Comparison of ENCODE assay signal across 23 cellular contexts in genomic region chr20:56445130-56445529, GRCh38. TPM values are rescaled to one million over a fixed set of nuclear protein-coding genes. Genes with fewer than 3 reads are reported as not detected.
A peak's percentile ranks its signal among the peaks of the same experiment; 100 is the strongest.
DNase-seq lines count a peak whose midpoint lies in the region; ATAC-seq, FAIRE-seq and TF ChIP-seq lines count a peak whose summit lies in the region.
"Had no signal": no experiment of that assay in that cellular context is flagged by ENCODE, and none has a peak within 500 bp of the region (broad histone marks: within the 10 kb centered on the region; RNA-seq: fewer than 3 reads in every experiment).

No MANE protein-coding gene starts in this region.

- no peak overlapping the region for H3K4me3 Mint-ChIP-seq in activated T-cell treated with anti-CD3 and anti-CD28 coated beads, Interleukin-2, amount 50 U/mL, for 24 hours
- no peak overlapping the region for H3K4me3 Mint-ChIP-seq in central memory CD8-positive, alpha-beta T cell
- H3K4me3 Mint-ChIP-seq: CD4-positive, alpha-beta memory T cell; GM23338 had no signal

- no peak overlapping the region for H2AFZ ChIP-seq in OCI-LY7 (ENCODE audit: low read length)
- H2AFZ ChIP-seq: GM23338 had no signal

- no peaks in the 10 kb centered on the region for H3K27me3 Mint-ChIP-seq in activated T-cell treated with anti-CD3 and anti-CD28 coated beads, Interleukin-2, amount 50 U/mL, for 24 hours
- H3K27me3 Mint-ChIP-seq in central memory CD8-positive, alpha-beta T cell: no peaks in the 10 kb centered on the region
- H3K27me3 Mint-ChIP-seq: CD4-positive, alpha-beta memory T cell had no signal

- peaks cover 12% of the 10 kb centered on the region for H3K36me3 Mint-ChIP-seq in activated T-cell treated with anti-CD3 and anti-CD28 coated beads, Interleukin-2, amount 50 U/mL, for 24 hours (ENCODE audit: low read depth)
- H3K36me3 Mint-ChIP-seq in central memory CD8-positive, alpha-beta T cell (ENCODE audit: insufficient read depth): peaks cover 8% of the 10 kb centered on the region

- no peaks in the 10 kb centered on the region for H3K79me2 ChIP-seq in OCI-LY7 (ENCODE audit: insufficient read depth, low read depth, low read length)

- H3K4me1 Mint-ChIP-seq in activated T-cell treated with anti-CD3 and anti-CD28 coated beads, Interleukin-2, amount 50 U/mL, for 24 hours (ENCODE audit: low read depth): peaks cover 21% of the 10 kb centered on the region
- H3K4me1 Mint-ChIP-seq in central memory CD8-positive, alpha-beta T cell: peaks cover 20% of the 10 kb centered on the region
- H3K4me1 Mint-ChIP-seq: GM23338 had no signal

- no peak for DNase-seq in activated T-cell treated with anti-CD3 and anti-CD28 coated beads, Interleukin-2, amount 50 U/mL, for 24 hours
- DNase-seq in activated T-cell treated with anti-CD3 and anti-CD28 coated beads, Interleukin-2, amount 50 U/mL, for 1 hour: no peak
- no peak for DNase-seq in HTR-8/SVneo (ENCODE audit: insufficient read length, low spot score)
- no peak for DNase-seq in central memory CD8-positive, alpha-beta T cell (ENCODE audit: low spot score in 2 of 2)
- DNase-seq in sigmoid colon: peak; percentile 25
- DNase-seq in OCI-LY7 (ENCODE audit: low spot score): no peak
- DNase-seq: Calu3; CD4-positive, alpha-beta memory T cell; DMS53; EL; HCEC 1CT; KG1; MV-4-11; NCI-H1694 treated with DMSO at 0.1 percent for 48 hours; NCI-H748 treated with DMSO at 0.1 percent for 48 hours; PC-3; RPMI8226; SIG-M5 had no signal

- TF ChIP-seq POLR2A in sigmoid colon (IDR thresholded peaks at IDR 0.05): no peak

- H3K36me3 ChIP-seq in sigmoid colon (no peaks in the 10 kb centered on the region), OCI-LY7 (ENCODE audit: insufficient read depth, low read length) (no peaks in the 10 kb centered on the region)

- H3K4me2 ChIP-seq in OCI-LY7 (ENCODE audit: low read length): no peak overlapping the region
- H3K4me2 ChIP-seq: A549, GM23338 had no signal

- ATAC-seq in central memory CD8-positive, alpha-beta T cell (replicated peaks; ENCODE audit: extremely low read depth, poor library complexity, severe bottlenecking): no peak
- no peak for ATAC-seq in GM21737 (IDR thresholded peaks at IDR 0.05; ENCODE audit: unreplicated experiment)
- ATAC-seq: GM12878, GM23338, PC-3 had no signal

- intact Hi-C loops in sigmoid colon (cut with DNase I) (no loop called here), OCI-LY7 (cut with micrococcal nuclease; ENCODE audit: unreplicated experiment) (no loop called here)

- H3K4me3 ChIP-seq in sigmoid colon (no peak overlapping the region), OCI-LY7 (ENCODE audit: low read depth, low read length, poor library complexity, severe bottlenecking) (no peak overlapping the region)
- H3K4me3 ChIP-seq: A549, GM12878, GM23338 had no signal

- H3K4me1 ChIP-seq in sigmoid colon (peaks cover 0 to 2% (median 0%) of the 10 kb centered on the region in 4 donors), OCI-LY7 (ENCODE audit: insufficient read depth, low read length, poor library complexity, severe bottlenecking) (no peaks in the 10 kb centered on the region)
- H3K4me1 ChIP-seq: A549 had no signal

- FAIRE-seq in HTR-8/SVneo (lab: Jason Lieb, UNC): peak; percentile 80
- FAIRE-seq: A549, GM12878, GM19239 had no signal

- peak overlapping the region; percentile 4 for H3K27ac Mint-ChIP-seq in activated T-cell treated with anti-CD3 and anti-CD28 coated beads, Interleukin-2, amount 50 U/mL, for 24 hours
- H3K27ac Mint-ChIP-seq in central memory CD8-positive, alpha-beta T cell (ENCODE audit: low read depth): peak overlapping the region; percentile 4
- H3K27ac Mint-ChIP-seq: GM23338 had no signal

- no peaks in the 10 kb centered on the region for H4K20me1 ChIP-seq in OCI-LY7 (ENCODE audit: insufficient read depth, low read length)

- H3K9me3 ChIP-seq in sigmoid colon (no peaks in the 10 kb centered on the region), OCI-LY7 (ENCODE audit: low read length) (no peaks in the 10 kb centered on the region)
- H3K9me3 ChIP-seq: A549 had no signal

- POLR2A ChIA-PET in OCI-LY7 (lab: Charles Lee): no interaction called here

- H3K27ac ChIP-seq in sigmoid colon: no peak overlapping the region
- no peak overlapping the region for H3K27ac ChIP-seq in OCI-LY7 (ENCODE audit: low read depth, low read length, poor library complexity, severe bottlenecking)
- H3K27ac ChIP-seq: A549 had no signal

- TF ChIP-seq CTCF in sigmoid colon (IDR thresholded peaks at IDR 0.05) (no peak), OCI-LY7 (conservative IDR thresholded peaks at IDR 0.05; ENCODE audit: low read length) (no peak)

- 92 to 93% methylated on average over 3 of the region's 3 CpGs for WGBS in sigmoid colon, 2 donors

- no peaks in the 10 kb centered on the region for H3K9me2 ChIP-seq in OCI-LY7 (ENCODE audit: insufficient read depth, low read length)

- H3K9me3 Mint-ChIP-seq in activated T-cell treated with anti-CD3 and anti-CD28 coated beads, Interleukin-2, amount 50 U/mL, for 24 hours: no peaks in the 10 kb centered on the region
- no peaks in the 10 kb centered on the region for H3K9me3 Mint-ChIP-seq in central memory CD8-positive, alpha-beta T cell
- H3K9me3 Mint-ChIP-seq: CD4-positive, alpha-beta memory T cell; GM23338 had no signal

- BruUV-seq in OCI-LY7 (replicated peaks; lab: Mats Ljungman, UMichigan): no TSS peak

- no peak for TF ChIP-seq EP300 in sigmoid colon (IDR thresholded peaks at IDR 0.05)

- H3K27me3 ChIP-seq in sigmoid colon: no peaks in the 10 kb centered on the region

- CTCF ChIA-PET in OCI-LY7 (lab: Charles Lee; ENCODE audit: unreplicated experiment): no interaction called here

RNA-seq across cellular contexts. Expression of gene RTF2, which starts 23.3 kb away (rescaled TPM):
- total RNA-seq in sigmoid colon (10 to 100 TPM; 47.6 to 62.4 (median 57.1) TPM), OCI-LY7 (2022) (68.2 and 72.7 TPM in 2 replicates)
- 10 to 100 TPM; 71.5 to 84.6 (median 75.4) TPM for polyA plus RNA-seq in sigmoid colon
- total RNA-seq in OCI-LY7 (2014; rRNA removed; shearing (Covaris generic)): 46.8 and 63.6 TPM in 2 replicates

RNA-seq across cellular contexts. Expression of gene CASS4, which starts 33.1 kb away (rescaled TPM):
- total RNA-seq in sigmoid colon (1 to 10 TPM; 1.2 to 2.9 (median 1.7) TPM), OCI-LY7 (2022) (0.15 and 0.18 TPM in 2 replicates)
- polyA plus RNA-seq in sigmoid colon: 1 to 10 TPM in 1 of 3 donors, under 1 TPM in 2; 0.46 to 2.7 (median 0.60) TPM
- 0.05 TPM in 1 of 2 replicates, not detected in the other for total RNA-seq in OCI-LY7 (2014; rRNA removed; shearing (Covaris generic))
- total RNA-seq: GM23338 had no signal
- polyA plus RNA-seq: GM23338 had no signal

RNA-seq across cellular contexts. Expression of gene CSTF1, which starts 52.7 kb away (rescaled TPM):
- total RNA-seq in sigmoid colon (10 to 100 TPM; 14.9 to 24.6 (median 19.5) TPM), OCI-LY7 (2022) (51.6 and 56.0 TPM in 2 replicates)
- polyA plus RNA-seq in sigmoid colon: 10 to 100 TPM in 1 of 3 donors, 1 to 10 TPM in 2; 7.2 to 14.4 (median 8.8) TPM
- 38.5 and 52.1 TPM in 2 replicates for total RNA-seq in OCI-LY7 (2014; rRNA removed; shearing (Covaris generic))

RNA-seq across cellular contexts. Expression of gene AURKA, which starts 53.1 kb away (rescaled TPM):
- total RNA-seq in sigmoid colon (1 to 10 TPM; 1.2 to 3.0 (median 1.7) TPM), OCI-LY7 (2022) (97.1 and 105 TPM in 2 replicates)
- polyA plus RNA-seq in sigmoid colon: 10 to 100 TPM in 2 of 3 donors, 1 to 10 TPM in 1; 4.8 to 25.1 (median 22.2) TPM
- total RNA-seq in OCI-LY7 (2014; rRNA removed; shearing (Covaris generic)): 55.5 and 63.2 TPM in 2 replicates
